ENCODE assay signal across 8 cellular contexts in the genomic region with DNA sequence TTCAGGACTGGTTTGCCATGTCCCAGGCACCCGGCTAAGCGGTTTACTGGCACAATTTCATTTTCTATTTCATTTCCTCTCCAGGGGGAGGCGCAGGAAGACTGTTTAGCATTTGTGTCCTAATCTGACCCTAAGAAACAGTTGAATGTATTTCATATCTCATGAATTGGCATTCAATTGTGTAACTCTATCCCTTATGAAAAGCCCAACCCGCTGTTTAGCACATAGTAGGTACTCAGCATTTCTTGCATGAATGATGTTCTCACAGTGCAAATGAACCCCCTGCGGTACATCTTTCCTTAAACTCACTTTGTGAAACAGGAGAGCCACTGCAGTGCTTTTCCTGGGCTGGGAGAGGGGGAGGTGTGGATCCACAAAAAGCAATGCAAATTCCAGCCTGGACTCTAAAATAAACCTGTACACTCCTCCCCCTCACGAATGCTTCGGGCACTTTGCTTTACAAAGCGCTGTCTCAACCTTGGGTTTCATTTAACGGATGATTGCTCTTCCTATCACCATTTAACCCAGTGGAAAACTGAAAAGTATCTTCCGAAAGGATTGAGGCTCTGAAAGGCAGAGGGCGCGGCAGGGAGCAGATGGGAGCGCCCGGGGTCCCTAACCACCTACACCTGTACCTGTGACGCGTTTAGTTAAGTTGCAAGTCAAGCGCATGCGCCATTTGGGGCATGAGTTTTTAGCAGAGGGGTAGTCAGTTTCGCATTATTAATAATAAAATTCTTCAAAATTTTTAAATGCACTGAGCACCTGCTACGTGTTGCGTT. TPM values are rescaled to one million over a fixed set of nuclear protein-coding genes. Genes with fewer than 3 reads are reported as not detected.
DNase-seq lines count a peak whose midpoint lies in the region; ATAC-seq, FAIRE-seq and TF ChIP-seq lines count a peak whose summit lies in the region.

No MANE protein-coding gene starts in this region.

- TF ChIP-seq CTCF in D721Med (IDR thresholded peaks at IDR 0.05; ENCODE audit: insufficient read depth, missing control alignments), result peak; percentile 73
- TF ChIP-seq CTCF in fibroblast of the aortic adventitia (IDR thresholded peaks at IDR 0.05; ENCODE audit: insufficient read depth, low read length), result peak; percentile 63
- peak; percentile 39 for TF ChIP-seq CTCF in nephron progenitor cell (IDR thresholded peaks at IDR 0.05)

- no peak for ATAC-seq in GM19328 (IDR thresholded peaks at IDR 0.05; ENCODE audit: unreplicated experiment)

- peak; percentile 24 for DNase-seq in D721Med (ENCODE audit: insufficient read length, low spot score)
- DNase-seq in Jurkat, Clone E6-1 (ENCODE audit: low read depth, low spot score), result peak; percentile 72
- peak; percentile 75 for DNase-seq in NOMO-1 treated with dmso at 0.1 percent for 144 hours (lab: John Stamatoyannopoulos, UW; ENCODE audit: unreplicated experiment)
- peak; percentile 54 for DNase-seq in activated T-helper 2 cell treated with anti-CD3 and anti-CD28 coated beads, Interferon-gamma antibody, Interleukin-2, Interleukin-4, amounts not matched to agents 10 μg/mL and 5 μg/mL and 100 μg/mL, durations not matched to agents 14 hours and 24 hours and 36 hours (ENCODE audit: low spot score)
- DNase-seq in fibroblast of the aortic adventitia (ENCODE audit: low read depth), result peak; percentile 84
- DNase-seq in nephron progenitor cell, result peak; percentile 40
- no peak for DNase-seq in 8988T

- H3K27ac Mint-ChIP-seq in activated T-helper 2 cell treated with anti-CD3 and anti-CD28 coated beads, Interferon-gamma antibody, Interleukin-2, Interleukin-4, amounts not matched to agents 10 μg/mL and 5 μg/mL and 100 μg/mL, durations not matched to agents 14 hours and 24 hours and 36 hours, result peak overlapping the region; percentile 82
- no peak overlapping the region for H3K27ac Mint-ChIP-seq in nephron progenitor cell

- peak overlapping the region; percentile 95 for H3K4me3 Mint-ChIP-seq in activated T-helper 2 cell treated with anti-CD3 and anti-CD28 coated beads, Interferon-gamma antibody, Interleukin-2, Interleukin-4, amounts not matched to agents 10 μg/mL and 5 μg/mL and 100 μg/mL, durations not matched to agents 14 hours and 24 hours and 36 hours (ENCODE audit: low read depth)
- peak overlapping the region; percentile 99 for H3K4me3 Mint-ChIP-seq in nephron progenitor cell

- FAIRE-seq in D721Med (lab: Jason Lieb, UNC), result no peak

- peak overlapping the region; percentile 100 for H3K4me3 ChIP-seq in Jurkat, Clone E6-1 (ENCODE audit: low read length)
- peak overlapping the region; percentile 68 for H3K4me3 ChIP-seq in fibroblast of the aortic adventitia (ENCODE audit: low read depth, low read length)

- peaks cover 3% of the 10 kb centered on the region for H3K9me3 Mint-ChIP-seq in activated T-helper 2 cell treated with anti-CD3 and anti-CD28 coated beads, Interferon-gamma antibody, Interleukin-2, Interleukin-4, amounts not matched to agents 10 μg/mL and 5 μg/mL and 100 μg/mL, durations not matched to agents 14 hours and 24 hours and 36 hours
- H3K9me3 Mint-ChIP-seq in nephron progenitor cell, result peaks cover 6% of the 10 kb centered on the region

- H3K36me3 Mint-ChIP-seq in activated T-helper 2 cell treated with anti-CD3 and anti-CD28 coated beads, Interferon-gamma antibody, Interleukin-2, Interleukin-4, amounts not matched to agents 10 μg/mL and 5 μg/mL and 100 μg/mL, durations not matched to agents 14 hours and 24 hours and 36 hours (ENCODE audit: low read depth), result peaks cover 40% of the 10 kb centered on the region
- H3K36me3 Mint-ChIP-seq in nephron progenitor cell (ENCODE audit: low read depth), result peaks cover 28% of the 10 kb centered on the region

- peaks cover 35% of the 10 kb centered on the region for H3K4me1 Mint-ChIP-seq in activated T-helper 2 cell treated with anti-CD3 and anti-CD28 coated beads, Interferon-gamma antibody, Interleukin-2, Interleukin-4, amounts not matched to agents 10 μg/mL and 5 μg/mL and 100 μg/mL, durations not matched to agents 14 hours and 24 hours and 36 hours (ENCODE audit: low read depth)
- peaks cover 48% of the 10 kb centered on the region for H3K4me1 Mint-ChIP-seq in nephron progenitor cell

- intact Hi-C loops in activated T-helper 2 cell treated with anti-CD3 and anti-CD28 coated beads, Interferon-gamma antibody, Interleukin-2, Interleukin-4, amounts not matched to agents 10 μg/mL and 5 μg/mL and 100 μg/mL, durations not matched to agents 14 hours and 24 hours and 36 hours (cut with micrococcal nuclease), result loop anchor here (1.0 to 10.0 kb wide), 5 partner anchors 15 to 222 kb away; a partner anchor contains a TSS

- no peaks in the 10 kb centered on the region for H3K27me3 Mint-ChIP-seq in activated T-helper 2 cell treated with anti-CD3 and anti-CD28 coated beads, Interferon-gamma antibody, Interleukin-2, Interleukin-4, amounts not matched to agents 10 μg/mL and 5 μg/mL and 100 μg/mL, durations not matched to agents 14 hours and 24 hours and 36 hours (ENCODE audit: low read depth)
- peaks cover 27% of the 10 kb centered on the region for H3K27me3 Mint-ChIP-seq in nephron progenitor cell (ENCODE audit: low read depth, poor library complexity)

RNA-seq across cellular contexts. Expression of a gene that starts 1.2 kb away (rescaled TPM):
- polyA plus RNA-seq in Jurkat, Clone E6-1 (2012; ENCODE audit: insufficient read depth, insufficient read length), result 2,006 TPM
- total RNA-seq in activated T-helper 2 cell treated with anti-CD3 and anti-CD28 coated beads, Interferon-gamma antibody, Interleukin-2, Interleukin-4, amounts not matched to agents 10 μg/mL and 5 μg/mL and 100 μg/mL, durations not matched to agents 14 hours and 24 hours and 36 hours, result 2,377 and 2,451 TPM in 2 replicates
- total RNA-seq in fibroblast of the aortic adventitia (ENCODE audit: low replicate concordance), result 1,127 and 1,964 TPM in 2 replicates

RNA-seq across cellular contexts. Expression of a gene that starts 15.6 kb away (rescaled TPM):
- 34.8 TPM for polyA plus RNA-seq in Jurkat, Clone E6-1 (2012; ENCODE audit: insufficient read depth, insufficient read length)
- total RNA-seq in activated T-helper 2 cell treated with anti-CD3 and anti-CD28 coated beads, Interferon-gamma antibody, Interleukin-2, Interleukin-4, amounts not matched to agents 10 μg/mL and 5 μg/mL and 100 μg/mL, durations not matched to agents 14 hours and 24 hours and 36 hours, result 40.1 and 43.3 TPM in 2 replicates
- 64.7 and 82.8 TPM in 2 replicates for total RNA-seq in fibroblast of the aortic adventitia (ENCODE audit: low replicate concordance)

RNA-seq across cellular contexts. Expression of a gene that starts 21.1 kb away (rescaled TPM):
- polyA plus RNA-seq in Jurkat, Clone E6-1 (2012; ENCODE audit: insufficient read depth, insufficient read length), result 33.0 TPM
- total RNA-seq in activated T-helper 2 cell treated with anti-CD3 and anti-CD28 coated beads, Interferon-gamma antibody, Interleukin-2, Interleukin-4, amounts not matched to agents 10 μg/mL and 5 μg/mL and 100 μg/mL, durations not matched to agents 14 hours and 24 hours and 36 hours, result 31.5 and 36.3 TPM in 2 replicates
- 21.5 and 23.8 TPM in 2 replicates for total RNA-seq in fibroblast of the aortic adventitia (ENCODE audit: low replicate concordance)

RNA-seq across cellular contexts. Expression of a gene that starts 53.6 kb away (rescaled TPM):
- polyA plus RNA-seq in Jurkat, Clone E6-1 (2012; ENCODE audit: insufficient read depth, insufficient read length), result not detected
- total RNA-seq in activated T-helper 2 cell treated with anti-CD3 and anti-CD28 coated beads, Interferon-gamma antibody, Interleukin-2, Interleukin-4, amounts not matched to agents 10 μg/mL and 5 μg/mL and 100 μg/mL, durations not matched to agents 14 hours and 24 hours and 36 hours, result not detected in 2 replicates
- not detected in 2 replicates for total RNA-seq in fibroblast of the aortic adventitia (ENCODE audit: low replicate concordance)
